Comparison of ENCODE assay signal across 22 cellular contexts in the genomic region with DNA sequence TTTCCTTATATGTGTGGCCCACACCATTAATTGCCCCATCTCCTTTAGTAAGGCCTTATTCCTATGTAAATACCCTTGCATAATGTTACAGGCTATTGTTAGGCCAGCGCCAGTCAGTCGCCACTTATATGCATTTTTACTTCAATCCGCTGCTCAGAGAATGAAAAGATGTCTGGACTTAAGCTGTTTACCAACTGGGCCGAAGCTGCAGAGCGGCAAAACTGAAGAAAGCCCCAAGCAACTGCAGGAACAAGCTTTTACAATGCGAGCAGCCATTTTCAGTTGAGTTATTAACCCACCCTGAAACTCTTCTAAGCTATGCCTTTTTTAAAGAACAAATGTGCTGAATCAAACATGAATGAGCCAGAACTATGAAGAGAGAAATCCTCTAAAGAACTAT.
"Had no signal": no experiment of that assay in that cellular context is flagged by ENCODE, and none has a peak within 500 bp of the region (broad histone marks: within the 10 kb centered on the region; RNA-seq: fewer than 3 reads in every experiment).

No MANE protein-coding gene starts in this region.

- H3K27me3 ChIP-seq: brain microvascular endothelial cell, transverse colon, uterus had no signal

- H3K4me1 Mint-ChIP-seq: activated CD4-positive, alpha-beta memory T cell treated with anti-CD3 and anti-CD28 coated beads, Interleukin-2, amount 10 ng/mL, durations not matched to agents 7 days and 5 days; activated CD4-positive, alpha-beta T cell treated with anti-CD3 and anti-CD28 coated beads, Interleukin-2, amount 10 ng/mL, durations not matched to agents 24 days and 14 days; activated naive CD4-positive, alpha-beta T cell treated with anti-CD3 and anti-CD28 coated beads, Interleukin-2, amount 50 U/mL, for 24 hours; stimulated activated naive B cell treated with anti-CD40 and anti-IgM and Interleukin-4, amounts not matched to agents 10 μg/mL and 1 μg/mL and 100 μg/mL, for 72 hours had no signal

- ATAC-seq: activated CD4-positive, CD25-positive, alpha-beta regulatory T cell treated with anti-CD3 and anti-CD28 coated beads, Interleukin-2, amount 50 U/mL, for 24 hours; activated T-cell treated with anti-CD3 and anti-CD28 coated beads, Interleukin-2, amount 50 U/mL, for 72 hours; foreskin keratinocyte; sciatic nerve; stimulated activated naive B cell treated with anti-CD40 and anti-IgM and Interleukin-4, amounts not matched to agents 10 μg/mL and 1 μg/mL and 100 μg/mL, for 72 hours; T-helper 17 cell had no signal

- H3K4me1 ChIP-seq: foreskin keratinocyte, transverse colon, uterus had no signal

- H3K4me3 Mint-ChIP-seq: activated CD4-positive, alpha-beta memory T cell treated with anti-CD3 and anti-CD28 coated beads, Interleukin-2, amount 10 ng/mL, durations not matched to agents 7 days and 5 days; activated CD4-positive, alpha-beta T cell treated with anti-CD3 and anti-CD28 coated beads, Interleukin-2, amount 10 ng/mL, durations not matched to agents 24 days and 14 days; activated naive CD4-positive, alpha-beta T cell treated with anti-CD3 and anti-CD28 coated beads, Interleukin-2, amount 50 U/mL, for 24 hours; activated T-cell treated with anti-CD3 and anti-CD28 coated beads, Interleukin-2, amount 50 U/mL, for 72 hours; dendritic cell treated with granulocyte-macrophage colony-stimulating factor and Interleukin-4, amounts not matched to agents 40 ng/mL and 50 ng/mL, for 4 days; memory B cell; nephron progenitor cell; stimulated activated naive B cell treated with anti-CD40 and anti-IgM and Interleukin-4, amounts not matched to agents 10 μg/mL and 1 μg/mL and 100 μg/mL, for 72 hours; T-helper 17 cell had no signal

- H3K36me3 ChIP-seq: brain microvascular endothelial cell, transverse colon, uterus had no signal

- DNase-seq: activated CD4-positive, alpha-beta memory T cell treated with anti-CD3 and anti-CD28 coated beads, Interleukin-2, amount 10 ng/mL, durations not matched to agents 7 days and 5 days; activated CD4-positive, alpha-beta T cell treated with anti-CD3 and anti-CD28 coated beads, Interleukin-2, amount 10 ng/mL, durations not matched to agents 24 days and 14 days; activated effector memory CD4-positive, alpha-beta T cell treated with anti-CD3 and anti-CD28 coated beads, Interleukin-2, amount 50 U/mL, for 16 hours; activated T-cell treated with anti-CD3 and anti-CD28 coated beads, Interleukin-2, amount 50 U/mL, for 72 hours; anterior cingulate cortex; brain microvascular endothelial cell; caudate nucleus; effector CD8-positive, alpha-beta T cell; foreskin keratinocyte; nephron progenitor cell; small intestine; stimulated activated CD4-positive, alpha-beta T cell treated with anti-CD3 and anti-CD28 coated beads, Interleukin-2, amount 100 ng/mL, for 48 hours; stimulated activated CD8-positive, alpha-beta memory T cell treated with anti-CD3 and anti-CD28 coated beads, Interleukin-4, amount 100 ng/mL, for 48 hours; stimulated activated naive B cell treated with anti-CD40 and anti-IgM and Interleukin-4, amounts not matched to agents 10 μg/mL and 1 μg/mL and 100 μg/mL, for 72 hours; T-helper 17 cell; transverse colon; uterus had no signal

- H3K36me3 Mint-ChIP-seq: activated naive CD4-positive, alpha-beta T cell treated with anti-CD3 and anti-CD28 coated beads, Interleukin-2, amount 50 U/mL, for 24 hours; memory B cell; stimulated activated naive B cell treated with anti-CD40 and anti-IgM and Interleukin-4, amounts not matched to agents 10 μg/mL and 1 μg/mL and 100 μg/mL, for 72 hours had no signal

- H3K9me3 ChIP-seq: transverse colon, uterus had no signal

- H3K27ac ChIP-seq: brain microvascular endothelial cell, foreskin keratinocyte, transverse colon, uterus had no signal

- H3K9me3 Mint-ChIP-seq: activated CD4-positive, alpha-beta memory T cell treated with anti-CD3 and anti-CD28 coated beads, Interleukin-2, amount 10 ng/mL, durations not matched to agents 7 days and 5 days; activated CD4-positive, alpha-beta T cell treated with anti-CD3 and anti-CD28 coated beads, Interleukin-2, amount 10 ng/mL, durations not matched to agents 24 days and 14 days; activated naive CD4-positive, alpha-beta T cell treated with anti-CD3 and anti-CD28 coated beads, Interleukin-2, amount 50 U/mL, for 24 hours; dendritic cell treated with granulocyte-macrophage colony-stimulating factor and Interleukin-4, amounts not matched to agents 40 ng/mL and 50 ng/mL, for 4 days; nephron progenitor cell had no signal

- H3K27ac Mint-ChIP-seq: activated CD4-positive, alpha-beta memory T cell treated with anti-CD3 and anti-CD28 coated beads, Interleukin-2, amount 10 ng/mL, durations not matched to agents 7 days and 5 days; activated CD4-positive, alpha-beta T cell treated with anti-CD3 and anti-CD28 coated beads, Interleukin-2, amount 10 ng/mL, durations not matched to agents 24 days and 14 days; activated naive CD4-positive, alpha-beta T cell treated with anti-CD3 and anti-CD28 coated beads, Interleukin-2, amount 50 U/mL, for 24 hours; activated T-cell treated with anti-CD3 and anti-CD28 coated beads, Interleukin-2, amount 50 U/mL, for 72 hours; dendritic cell treated with granulocyte-macrophage colony-stimulating factor and Interleukin-4, amounts not matched to agents 40 ng/mL and 50 ng/mL, for 4 days; memory B cell; nephron progenitor cell; stimulated activated naive B cell treated with anti-CD40 and anti-IgM and Interleukin-4, amounts not matched to agents 10 μg/mL and 1 μg/mL and 100 μg/mL, for 72 hours; T-helper 17 cell had no signal

- H3K4me3 ChIP-seq: transverse colon, uterus had no signal
